ENCODE assay signal across 11 cellular contexts in the genomic region with DNA sequence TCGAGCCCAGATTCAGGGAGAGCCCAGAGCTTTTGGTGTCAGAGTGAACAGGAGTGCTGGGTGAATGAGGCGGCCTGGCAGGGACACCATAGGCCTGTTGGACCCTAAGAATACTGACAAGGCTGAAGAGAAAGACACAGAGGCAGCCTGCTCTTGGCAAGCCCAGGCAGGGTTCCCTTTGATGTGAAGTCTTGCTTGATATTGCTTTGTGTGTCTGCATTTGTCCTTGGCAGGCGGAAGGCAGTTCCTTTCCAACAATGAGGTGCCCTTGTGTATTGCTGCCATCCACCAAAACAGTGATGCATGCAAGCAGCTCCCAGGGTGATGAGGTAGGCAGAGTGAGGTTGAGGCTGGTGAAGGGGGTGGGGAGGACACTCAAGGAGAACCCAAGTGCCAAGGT.
DNase-seq lines count a peak whose midpoint lies in the region; ATAC-seq and TF ChIP-seq lines count a peak whose summit lies in the region.
"Had no signal": no experiment of that assay in that cellular context is flagged by ENCODE, and none has a peak within 500 bp of the region (broad histone marks: within the 10 kb centered on the region; RNA-seq: fewer than 3 reads in every experiment).

No MANE protein-coding gene starts in this region.

- WGBS in liver: 39% methylated on average over 3 of the region's 3 CpGs

- no peak for TF ChIP-seq CTCF in liver (IDR thresholded peaks at IDR 0.05; ENCODE audit: low read depth, low read length, missing input control)

- H3K36me3 ChIP-seq in liver (ENCODE audit: control insufficient read depth in 4 of 4, insufficient read depth in 3 of 4, low read depth in 1 of 4, low read length in 3 of 4) (no peaks in the 10 kb centered on the region), skeletal muscle tissue (ENCODE audit: control insufficient read depth in 3 of 3, insufficient read depth in 3 of 3, low read length in 3 of 3) (no peaks in the 10 kb centered on the region)

- H3K27ac ChIP-seq in liver (ENCODE audit: low read depth in 1 of 2, low read length in 2 of 2) (peak overlapping the region; percentile 74 to 77), skeletal muscle tissue (ENCODE audit: low read depth, low read length) (peak overlapping the region; percentile 83)

- H3K9me3 ChIP-seq in liver (ENCODE audit: control insufficient read depth in 4 of 4, low read length in 3 of 4): no peaks in the 10 kb centered on the region
- H3K9me3 ChIP-seq in skeletal muscle tissue (ENCODE audit: control insufficient read depth in 3 of 3, low read length in 3 of 3): no peaks in the 10 kb centered on the region

- H3K4me1 ChIP-seq in liver (ENCODE audit: control insufficient read depth in 4 of 4, insufficient read depth in 4 of 4, low read length in 3 of 4) (peaks cover 8 to 58% (median 37%) of the 10 kb centered on the region in 4 donors), skeletal muscle tissue (ENCODE audit: control insufficient read depth in 3 of 3, insufficient read depth in 3 of 3, low read length in 3 of 3) (peaks cover 13 to 29% (median 24%) of the 10 kb centered on the region in 3 donors)

- H3K27me3 ChIP-seq in liver (ENCODE audit: control insufficient read depth in 4 of 4, insufficient read depth in 4 of 4, low read length in 3 of 4) (no peaks in the 10 kb centered on the region), skeletal muscle tissue (ENCODE audit: control insufficient read depth in 3 of 3, insufficient read depth in 3 of 3, low read length in 3 of 3) (no peaks in the 10 kb centered on the region)

- no peak overlapping the region for H3K4me3 ChIP-seq in liver (ENCODE audit: low read depth in 1 of 3, low read length in 3 of 3)
- H3K4me3 ChIP-seq in skeletal muscle tissue (ENCODE audit: low read length in 3 of 3): peak overlapping the region in 1 of 3 donors; percentile 5

- peak in 1 of 2 donors; percentile 26 for TF ChIP-seq RAD21 in liver (IDR thresholded peaks at IDR 0.05)

- H3K9ac ChIP-seq in liver (ENCODE audit: low read depth in 1 of 2, low read length in 2 of 2) (peak overlapping the region in 1 of 2 donors; percentile 33), skeletal muscle tissue (ENCODE audit: low read depth in 1 of 3, low read length in 3 of 3) (peak overlapping the region; percentile 22 to 66 (median 45))

- ATAC-seq in GM19452 (IDR thresholded peaks at IDR 0.05; ENCODE audit: unreplicated experiment) (no peak), GM18868 (IDR thresholded peaks at IDR 0.05; ENCODE audit: unreplicated experiment) (no peak), HG03460 (IDR thresholded peaks at IDR 0.05; ENCODE audit: unreplicated experiment) (no peak)

- DNase-seq in NCI-H1105 treated with DMSO at 0.1 percent for 48 hours (lab: John Stamatoyannopoulos, UW) (peak; percentile 86), dermis blood vessel endothelial cell (peak; percentile 8), NCI-H146 treated with DMSO at 0.1 percent for 48 hours (lab: John Stamatoyannopoulos, UW; ENCODE audit: unreplicated experiment) (no peak)
- DNase-seq: activated CD8-positive, alpha-beta memory T cell treated with anti-CD3 and anti-CD28 coated beads, Interleukin-2, amount 50 U/mL, for 48 hours; CD4-positive, alpha-beta memory T cell; T-helper 2 cell had no signal

TF ChIP-seq in liver, 16 proteins besides CTCF, POLR2A, EP300 and RAD21:
- TF ChIP-seq TAF1 (conservative IDR thresholded peaks at IDR 0.05) (no peak), YY1 (IDR thresholded peaks at IDR 0.05) (peak; percentile 65), RXRA (IDR thresholded peaks at IDR 0.05) (peak; percentile 62 to 63), EGR1 (IDR thresholded peaks at IDR 0.05; ENCODE audit: low read depth in 2 of 2) (no peak), HNF4A (conservative IDR thresholded peaks at IDR 0.05) (peak; percentile 15 to 49), SP1 (IDR thresholded peaks at IDR 0.05) (peak; percentile 29), JUND (IDR thresholded peaks at IDR 0.05) (peak in 1 of 2 donors; percentile 55)
- TF ChIP-seq, protein P1, sequence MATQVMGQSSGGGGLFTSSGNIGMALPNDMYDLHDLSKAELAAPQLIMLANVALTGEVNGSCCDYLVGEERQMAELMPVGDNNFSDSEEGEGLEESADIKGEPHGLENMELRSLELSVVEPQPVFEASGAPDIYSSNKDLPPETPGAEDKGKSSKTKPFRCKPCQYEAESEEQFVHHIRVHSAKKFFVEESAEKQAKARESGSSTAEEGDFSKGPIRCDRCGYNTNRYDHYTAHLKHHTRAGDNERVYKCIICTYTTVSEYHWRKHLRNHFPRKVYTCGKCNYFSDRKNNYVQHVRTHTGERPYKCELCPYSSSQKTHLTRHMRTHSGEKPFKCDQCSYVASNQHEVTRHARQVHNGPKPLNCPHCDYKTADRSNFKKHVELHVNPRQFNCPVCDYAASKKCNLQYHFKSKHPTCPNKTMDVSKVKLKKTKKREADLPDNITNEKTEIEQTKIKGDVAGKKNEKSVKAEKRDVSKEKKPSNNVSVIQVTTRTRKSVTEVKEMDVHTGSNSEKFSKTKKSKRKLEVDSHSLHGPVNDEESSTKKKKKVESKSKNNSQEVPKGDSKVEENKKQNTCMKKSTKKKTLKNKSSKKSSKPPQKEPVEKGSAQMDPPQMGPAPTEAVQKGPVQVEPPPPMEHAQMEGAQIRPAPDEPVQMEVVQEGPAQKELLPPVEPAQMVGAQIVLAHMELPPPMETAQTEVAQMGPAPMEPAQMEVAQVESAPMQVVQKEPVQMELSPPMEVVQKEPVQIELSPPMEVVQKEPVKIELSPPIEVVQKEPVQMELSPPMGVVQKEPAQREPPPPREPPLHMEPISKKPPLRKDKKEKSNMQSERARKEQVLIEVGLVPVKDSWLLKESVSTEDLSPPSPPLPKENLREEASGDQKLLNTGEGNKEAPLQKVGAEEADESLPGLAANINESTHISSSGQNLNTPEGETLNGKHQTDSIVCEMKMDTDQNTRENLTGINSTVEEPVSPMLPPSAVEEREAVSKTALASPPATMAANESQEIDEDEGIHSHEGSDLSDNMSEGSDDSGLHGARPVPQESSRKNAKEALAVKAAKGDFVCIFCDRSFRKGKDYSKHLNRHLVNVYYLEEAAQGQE (IDR thresholded peaks at IDR 0.05): peak; percentile 6
